In genomic region chr1:55808263-55808662, GRCh38 we compare ENCODE assay signal across 9 cellular contexts.
"Had no signal": no experiment of that assay in that cellular context is flagged by ENCODE, and none has a peak within 500 bp of the region (broad histone marks: within the 10 kb centered on the region; RNA-seq: fewer than 3 reads in every experiment).

No MANE protein-coding gene starts in this region.

- H3K27ac ChIP-seq: GM23248 had no signal

- H3K4me3 ChIP-seq: GM23248, GM23338, HAP-1 had no signal

- H3K9ac ChIP-seq: GM23248 had no signal

- DNase-seq: GM23248, GOT3, H7, H9, HCEC 1CT, HFFc6 had no signal

- H3K9me3 Mint-ChIP-seq: GM23338, H9 had no signal

- H3K9me3 ChIP-seq: HAP-1 had no signal

- H3K27ac Mint-ChIP-seq: GM23338, H9, HFFc6 had no signal

- H3K4me2 ChIP-seq: GM23338 had no signal

- ATAC-seq: GM23338, HCT116 had no signal

- H3K4me1 Mint-ChIP-seq: GM23338, H9 had no signal

- H3K4me3 Mint-ChIP-seq: GM23338, H9, HFFc6 had no signal

- H2AFZ ChIP-seq: GM23248, GM23338 had no signal

- H3K36me3 ChIP-seq: HAP-1 had no signal

- H3K4me1 ChIP-seq: HAP-1 had no signal
